Comparison of ENCODE assay signal across 8 cellular contexts in genomic region chr5:127878174-127878750, GRCh38.
DNase-seq lines count a peak whose midpoint lies in the region; ATAC-seq and TF ChIP-seq lines count a peak whose summit lies in the region.

No MANE protein-coding gene starts in this region.

- intact Hi-C loops in heart left ventricle (cut with DNase I): loop anchor here in 8 of 10 donors (5.0 to 10.0 kb wide), 7 partner anchors 204 to 617 kb away; partner anchors contain the start of gene SLC12A2 (in 6 of the 8)

- TF ChIP-seq POLR2A in heart left ventricle (IDR thresholded peaks at IDR 0.05): no peak

- no peak overlapping the region for H3K9ac ChIP-seq in Loucy (ENCODE audit: low read depth, low read length, poor library complexity, severe bottlenecking)

- H3K9me3 ChIP-seq in Loucy (ENCODE audit: insufficient read depth, low read depth, low read length) (no peaks in the 10 kb centered on the region), heart left ventricle (no peaks in the 10 kb centered on the region)

- no peak overlapping the region for H3K4me2 ChIP-seq in Loucy (ENCODE audit: low read depth, low read length, poor library complexity, severe bottlenecking)

- TF ChIP-seq CTCF in Loucy (conservative IDR thresholded peaks at IDR 0.05; ENCODE audit: low read length) (peak; percentile 48), heart left ventricle (IDR thresholded peaks at IDR 0.05) (peak in 11 of 12 donors; percentile 26 to 69 (median 49))

- no peaks in the 10 kb centered on the region for H3K36me3 ChIP-seq in Loucy (ENCODE audit: insufficient read depth, low read length)
- H3K36me3 ChIP-seq in heart left ventricle: no peaks in the 10 kb centered on the region

- H3K27me3 ChIP-seq in Loucy (ENCODE audit: insufficient read depth, low read length, poor library complexity, severe bottlenecking) (no peaks in the 10 kb centered on the region), heart left ventricle (no peaks in the 10 kb centered on the region)

- H3K79me2 ChIP-seq in Loucy (ENCODE audit: insufficient read depth, low read length): no peaks in the 10 kb centered on the region

- H3K4me3 ChIP-seq in Loucy (ENCODE audit: low read length, poor library complexity, severe bottlenecking): no peak overlapping the region
- H3K4me3 ChIP-seq in heart left ventricle: no peak overlapping the region

- H4K20me1 ChIP-seq in Loucy (ENCODE audit: insufficient read depth, low read length, poor library complexity, severe bottlenecking): no peaks in the 10 kb centered on the region

- H3K27ac ChIP-seq in heart left ventricle (no peak overlapping the region), substantia nigra (ENCODE audit: low read depth, low read length, poor library complexity, severe bottlenecking) (no peak overlapping the region)

- WGBS in heart left ventricle, 4 donors: 75 to 76% (median 75%) methylated on average over 4 of the region's 4 CpGs

- no peaks in the 10 kb centered on the region for H3F3A ChIP-seq in Loucy (ENCODE audit: low read depth)

- DNase-seq in NCI-H1105 treated with DMSO at 0.1 percent for 48 hours (lab: John Stamatoyannopoulos, UW) (peak; percentile 18), NCI-H1105 (lab: John Stamatoyannopoulos, UW) (no peak), SKM-1 treated with dmso at 0.1 percent for 144 hours (lab: John Stamatoyannopoulos, UW; ENCODE audit: unreplicated experiment) (peak; percentile 31), heart left ventricle (peak in 4 of 5 donors; percentile 36 to 61 (median 50)), substantia nigra (lab: John Stamatoyannopoulos, UW) (peak in 26 of 49 donors; percentile 1 to 43 (median 22)), hepatic stellate cell (ENCODE audit: low spot score) (no peak)

- ATAC-seq in heart left ventricle: peak in 3 of 4 donors; percentile 40 to 57 (median 56)
- ATAC-seq in HG03025 (IDR thresholded peaks at IDR 0.05; ENCODE audit: low FRiP score, unreplicated experiment): no peak

- H3K4me1 ChIP-seq in Loucy (ENCODE audit: insufficient read depth, low read length, poor library complexity, severe bottlenecking): no peaks in the 10 kb centered on the region
- peaks cover 0 to 21% (median 8%) of the 10 kb centered on the region in 12 donors for H3K4me1 ChIP-seq in heart left ventricle

- no peaks in the 10 kb centered on the region for H3K9me2 ChIP-seq in Loucy (replicated peaks; ENCODE audit: low read depth, low read length)

- no peak overlapping the region for H2AFZ ChIP-seq in Loucy (ENCODE audit: low read length)

Comparison
In these comparisons a context has a peak if more than half of its experiments do, and no peak if none do; other contexts are left out.
1. DNase-seq: peak in NCI-H1105 treated with DMSO at 0.1 percent for 48 hours (single experiment), SKM-1 treated with dmso at 0.1 percent for 144 hours (single experiment), heart left ventricle (4 of 5) and substantia nigra (26 of 49); none in NCI-H1105 (single experiment) and hepatic stellate cell (single experiment).